15 cellular contexts compared by ENCODE assay signal in genomic region chr19:44875666-44876418, GRCh38. TPM values are rescaled to one million over a fixed set of nuclear protein-coding genes. Genes with fewer than 3 reads are reported as not detected.
A peak's percentile ranks its signal among the peaks of the same experiment; 100 is the strongest.
DNase-seq lines count a peak whose midpoint lies in the region; ATAC-seq, FAIRE-seq and TF ChIP-seq lines count a peak whose summit lies in the region.
"Had no signal": no experiment of that assay in that cellular context is flagged by ENCODE, and none has a peak within 500 bp of the region (broad histone marks: within the 10 kb centered on the region; RNA-seq: fewer than 3 reads in every experiment).

No MANE protein-coding gene starts in this region.

- POLR2A ChIA-PET in naive thymus-derived CD8-positive, alpha-beta T cell (lab: Charles Lee), result no interaction called here

- peak overlapping the region; percentile 5 for H3K27ac ChIP-seq in brain microvascular endothelial cell
- H3K27ac ChIP-seq: 22Rv1, SK-N-MC had no signal

- H3K4me3 ChIP-seq in brain microvascular endothelial cell (ENCODE audit: low read depth, low read length), result no peak overlapping the region
- H3K4me3 ChIP-seq: SK-N-MC had no signal

- no peaks in the 10 kb centered on the region for H3K9me3 Mint-ChIP-seq in stimulated activated naive CD8-positive, alpha-beta T cell treated with anti-CD3 and anti-CD28 coated beads, Interleukin-15, amount 100 ng/mL, for 72 hours
- no peaks in the 10 kb centered on the region for H3K9me3 Mint-ChIP-seq in naive thymus-derived CD8-positive, alpha-beta T cell
- H3K9me3 Mint-ChIP-seq: CD8-positive, alpha-beta T cell had no signal

- in situ Hi-C loops in brain microvascular endothelial cell (cut with HindIII; ENCODE audit: low pct_ligation_motif_present, low sequenced_read_pairs), result no loop called here

- peaks cover 85% of the 10 kb centered on the region for H3K36me3 ChIP-seq in brain microvascular endothelial cell (replicated peaks)

- H3K27ac Mint-ChIP-seq in stimulated activated naive CD8-positive, alpha-beta T cell treated with anti-CD3 and anti-CD28 coated beads, Interleukin-15, amount 100 ng/mL, for 72 hours, result no peak overlapping the region
- H3K27ac Mint-ChIP-seq in naive thymus-derived CD8-positive, alpha-beta T cell, result peak overlapping the region in 5 of 10 donors; percentile 57 to 87 (median 76)
- H3K27ac Mint-ChIP-seq: activated CD4-positive, alpha-beta T cell treated with anti-CD3 and anti-CD28 coated beads for 36 hours; CD8-positive, alpha-beta T cell had no signal

- DNase-seq in Right ventricle myocardium inferior (ENCODE audit: missing footprints) (peak; percentile 18), left cardiac atrium (no peak), brain microvascular endothelial cell (peak; percentile 43), left lobe of liver (ENCODE audit: low spot score) (no peak), urothelium cell line (ENCODE audit: low spot score) (peak; percentile 48)
- no peak for DNase-seq in activated naive CD4-positive, alpha-beta T cell treated with Interleukin-2 at 50 U/mL for 16 hours
- DNase-seq in stimulated activated naive CD8-positive, alpha-beta T cell treated with anti-CD3 and anti-CD28 coated beads, Interleukin-15, amount 100 ng/mL, for 72 hours, result no peak
- DNase-seq in naive thymus-derived CD8-positive, alpha-beta T cell, result no peak
- DNase-seq: activated CD4-positive, alpha-beta T cell treated with anti-CD3 and anti-CD28 coated beads for 36 hours; activated T-cell treated with anti-CD3 and anti-CD28 coated beads, Interleukin-2, amount 50 U/mL, for 48 hours; CD8-positive, alpha-beta T cell; NCI-H1105; retina had no signal

- FAIRE-seq in urothelium cell line (lab: Jason Lieb, UNC), result peak; percentile 76

- H3K4me3 Mint-ChIP-seq in stimulated activated naive CD8-positive, alpha-beta T cell treated with anti-CD3 and anti-CD28 coated beads, Interleukin-15, amount 100 ng/mL, for 72 hours, result no peak overlapping the region
- H3K4me3 Mint-ChIP-seq in naive thymus-derived CD8-positive, alpha-beta T cell, result no peak overlapping the region
- H3K4me3 Mint-ChIP-seq: activated CD4-positive, alpha-beta T cell treated with anti-CD3 and anti-CD28 coated beads for 36 hours; CD8-positive, alpha-beta T cell had no signal

- H3K36me3 Mint-ChIP-seq in naive thymus-derived CD8-positive, alpha-beta T cell, result no peaks in the 10 kb centered on the region
- H3K36me3 Mint-ChIP-seq: CD8-positive, alpha-beta T cell had no signal

- peaks cover 20% of the 10 kb centered on the region for H3K4me1 Mint-ChIP-seq in stimulated activated naive CD8-positive, alpha-beta T cell treated with anti-CD3 and anti-CD28 coated beads, Interleukin-15, amount 100 ng/mL, for 72 hours
- H3K4me1 Mint-ChIP-seq in naive thymus-derived CD8-positive, alpha-beta T cell, result peaks cover 6 to 16% (median 12%) of the 10 kb centered on the region in 4 donors

- no peaks in the 10 kb centered on the region for H3K27me3 Mint-ChIP-seq in stimulated activated naive CD8-positive, alpha-beta T cell treated with anti-CD3 and anti-CD28 coated beads, Interleukin-15, amount 100 ng/mL, for 72 hours
- peaks cover 0 to 3% (median 0%) of the 10 kb centered on the region in 5 donors for H3K27me3 Mint-ChIP-seq in naive thymus-derived CD8-positive, alpha-beta T cell
- H3K27me3 Mint-ChIP-seq: activated CD4-positive, alpha-beta T cell treated with anti-CD3 and anti-CD28 coated beads for 36 hours had no signal

- intact Hi-C loops in Right ventricle myocardium inferior (cut with DNase I) (no loop called here), left cardiac atrium (cut with DNase I) (no loop called here)

- ATAC-seq in Right ventricle myocardium inferior (no peak), left cardiac atrium (no peak), left lobe of liver (peak; percentile 19)
- no peak for ATAC-seq in stimulated activated naive CD8-positive, alpha-beta T cell treated with anti-CD3 and anti-CD28 coated beads, Interleukin-15, amount 100 ng/mL, for 72 hours
- ATAC-seq in naive thymus-derived CD8-positive, alpha-beta T cell, result no peak
- ATAC-seq: activated CD4-positive, alpha-beta T cell treated with anti-CD3 and anti-CD28 coated beads for 36 hours; CD8-positive, alpha-beta T cell had no signal

- no peak for TF ChIP-seq CTCF in brain microvascular endothelial cell (IDR thresholded peaks at IDR 0.05; ENCODE audit: low read depth, low read length, missing control alignments)

- H3K27me3 ChIP-seq in brain microvascular endothelial cell (replicated peaks), result no peaks in the 10 kb centered on the region

RNA-seq across cellular contexts. Expression of gene TOMM40, which starts 15.2 kb away (rescaled TPM):
- total RNA-seq in Right ventricle myocardium inferior, result 45.3 TPM
- total RNA-seq in left cardiac atrium, result 10 to 100 TPM; 43.0 to 63.1 TPM
- total RNA-seq in left lobe of liver, result 28.8 TPM
- total RNA-seq in naive thymus-derived CD8-positive, alpha-beta T cell, result 10 to 100 TPM; 39.3 to 41.4 TPM
- 10 to 100 TPM; 32.0 to 42.3 (median 33.7) TPM for polyA plus RNA-seq in naive thymus-derived CD8-positive, alpha-beta T cell

RNA-seq across cellular contexts. Expression of gene NECTIN2, which starts 29.7 kb away (rescaled TPM):
- total RNA-seq in Right ventricle myocardium inferior, result 41.8 TPM
- 10 to 100 TPM; 54.0 to 94.1 TPM for total RNA-seq in left cardiac atrium
- 70.4 TPM for total RNA-seq in left lobe of liver
- total RNA-seq in naive thymus-derived CD8-positive, alpha-beta T cell, result under 1 TPM; 0.42 to 0.93 TPM
- under 1 TPM in 1 of 3 donors, not detected in 2; 0.47 TPM for polyA plus RNA-seq in naive thymus-derived CD8-positive, alpha-beta T cell

RNA-seq across cellular contexts. Expression of gene APOE, which starts 29.8 kb away (rescaled TPM):
- total RNA-seq in Right ventricle myocardium inferior, result 9.9 TPM
- total RNA-seq in left cardiac atrium, result 10 to 100 TPM; 43.5 to 67.4 TPM
- 5,009 TPM for total RNA-seq in left lobe of liver
- 1 to 10 TPM; 2.9 to 3.6 TPM for total RNA-seq in naive thymus-derived CD8-positive, alpha-beta T cell
- polyA plus RNA-seq in naive thymus-derived CD8-positive, alpha-beta T cell, result not detected

RNA-seq across cellular contexts. Expression of gene APOC1, which starts 38.6 kb away (rescaled TPM):
- 1.4 TPM for total RNA-seq in Right ventricle myocardium inferior
- 1 to 10 TPM; 2.7 to 4.6 TPM for total RNA-seq in left cardiac atrium
- total RNA-seq in left lobe of liver, result 6,817 TPM
- total RNA-seq in naive thymus-derived CD8-positive, alpha-beta T cell, result 1 to 10 TPM in 1 of 2 experiments, not detected in 1; 1.4 TPM
- polyA plus RNA-seq in naive thymus-derived CD8-positive, alpha-beta T cell, result not detected
- total RNA-seq: CD8-positive, alpha-beta T cell had no signal

Comparison
In these comparisons a context has a peak if more than half of its experiments do, and no peak if none do; other contexts are left out.
1. DNase-seq: peak in Right ventricle myocardium inferior (single experiment), brain microvascular endothelial cell (single experiment) and urothelium cell line (single experiment); none in left cardiac atrium (single experiment), left lobe of liver (single experiment), activated naive CD4-positive, alpha-beta T cell treated with Interleukin-2 at 50 U/mL for 16 hours (single experiment), stimulated activated naive CD8-positive, alpha-beta T cell treated with anti-CD3 and anti-CD28 coated beads, Interleukin-15, amount 100 ng/mL, for 72 hours (0 of 2) and naive thymus-derived CD8-positive, alpha-beta T cell (0 of 10).
2. RNA of gene NECTIN2, which starts 29.7 kb away (total RNA-seq): 54.0 to 94.1 TPM in left cardiac atrium, 70.4 TPM in left lobe of liver (single experiment) and 41.8 TPM in Right ventricle myocardium inferior (single experiment); 0.42 to 0.93 TPM in naive thymus-derived CD8-positive, alpha-beta T cell; every median in the first group is over 10 times any median in the second.
3. RNA of gene APOE, which starts 29.8 kb away (total RNA-seq): 5,009 TPM in left lobe of liver (single experiment); 43.5 to 67.4 TPM in left cardiac atrium, 9.9 TPM in Right ventricle myocardium inferior (single experiment) and 2.9 to 3.6 TPM in naive thymus-derived CD8-positive, alpha-beta T cell; every median in the first group is over 10 times any median in the second.